In the genomic region with DNA sequence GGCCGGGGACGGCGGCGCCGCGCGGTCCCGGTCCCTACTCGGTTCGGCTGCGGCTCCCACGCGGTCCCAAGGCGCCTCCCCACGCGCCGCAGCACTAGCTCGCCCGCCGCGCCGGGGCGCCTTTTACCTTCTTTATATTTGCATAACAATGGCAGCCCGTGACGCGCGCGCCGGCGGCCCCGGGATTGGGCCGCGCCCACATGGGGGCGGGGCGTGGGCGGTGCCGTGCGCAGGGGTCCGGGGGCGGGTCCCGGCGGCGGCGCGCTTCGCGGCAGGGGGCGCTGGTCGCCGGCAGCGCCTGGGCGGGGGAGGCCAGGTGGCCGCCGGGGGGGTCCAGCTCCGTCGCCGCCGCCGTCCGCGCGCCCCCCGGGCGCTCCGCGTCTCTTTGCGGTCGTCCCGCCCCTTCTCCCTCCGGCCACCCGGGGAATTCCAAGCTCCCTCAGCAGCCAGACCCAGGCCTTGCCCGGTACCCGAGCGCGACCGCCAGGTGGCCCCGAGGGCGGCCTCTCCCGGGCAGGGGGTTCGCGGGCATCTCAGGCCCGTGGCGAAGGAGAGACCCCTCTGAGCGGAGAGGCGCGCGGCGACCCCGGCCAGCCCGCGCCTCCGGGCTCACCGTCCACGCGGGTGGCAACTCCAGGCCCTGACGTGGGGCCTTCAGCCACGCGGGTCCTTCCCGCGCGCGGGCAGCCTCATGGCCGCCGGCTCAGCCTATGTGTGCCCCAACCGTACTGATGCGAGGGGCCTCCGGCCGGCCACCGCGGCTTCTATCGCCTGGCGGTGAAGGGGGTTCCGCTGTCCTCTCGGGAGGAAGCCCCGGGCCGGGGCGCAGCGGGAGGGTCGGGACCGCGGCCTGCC, we compare ENCODE assay signal across 1 cellular context.
A peak's percentile ranks its signal among the peaks of the same experiment; 100 is the strongest.
TF ChIP-seq lines count a peak whose summit lies in the region.

A gene with protein sequence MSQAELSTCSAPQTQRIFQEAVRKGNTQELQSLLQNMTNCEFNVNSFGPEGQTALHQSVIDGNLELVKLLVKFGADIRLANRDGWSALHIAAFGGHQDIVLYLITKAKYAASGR (minus strand): TSS at position 96 of the 855 bp plus-strand sequence. CDS start 343 bp downstream, outside the sequence.

TF ChIP-seq in K562, 482 proteins besides CTCF, POLR2A, EP300 and RAD21 (continued from another document and continues in another):
- TF ChIP-seq FOXM1 (IDR thresholded peaks at IDR 0.05; ENCODE audit: low read depth) = no peak
- peak; percentile 81 for TF ChIP-seq FOXM1 (CRISPR knock-in tag; IDR thresholded peaks at IDR 0.05; ENCODE audit: low read depth)
- TF ChIP-seq NFRKB (IDR thresholded peaks at IDR 0.05; ENCODE audit: low read depth) = peak; percentile 48; the same call in 1 of the 2 replicates
- no peak for TF ChIP-seq NR2F6 (CRISPR knock-in tag; IDR thresholded peaks at IDR 0.05)
- TF ChIP-seq, protein P1, sequence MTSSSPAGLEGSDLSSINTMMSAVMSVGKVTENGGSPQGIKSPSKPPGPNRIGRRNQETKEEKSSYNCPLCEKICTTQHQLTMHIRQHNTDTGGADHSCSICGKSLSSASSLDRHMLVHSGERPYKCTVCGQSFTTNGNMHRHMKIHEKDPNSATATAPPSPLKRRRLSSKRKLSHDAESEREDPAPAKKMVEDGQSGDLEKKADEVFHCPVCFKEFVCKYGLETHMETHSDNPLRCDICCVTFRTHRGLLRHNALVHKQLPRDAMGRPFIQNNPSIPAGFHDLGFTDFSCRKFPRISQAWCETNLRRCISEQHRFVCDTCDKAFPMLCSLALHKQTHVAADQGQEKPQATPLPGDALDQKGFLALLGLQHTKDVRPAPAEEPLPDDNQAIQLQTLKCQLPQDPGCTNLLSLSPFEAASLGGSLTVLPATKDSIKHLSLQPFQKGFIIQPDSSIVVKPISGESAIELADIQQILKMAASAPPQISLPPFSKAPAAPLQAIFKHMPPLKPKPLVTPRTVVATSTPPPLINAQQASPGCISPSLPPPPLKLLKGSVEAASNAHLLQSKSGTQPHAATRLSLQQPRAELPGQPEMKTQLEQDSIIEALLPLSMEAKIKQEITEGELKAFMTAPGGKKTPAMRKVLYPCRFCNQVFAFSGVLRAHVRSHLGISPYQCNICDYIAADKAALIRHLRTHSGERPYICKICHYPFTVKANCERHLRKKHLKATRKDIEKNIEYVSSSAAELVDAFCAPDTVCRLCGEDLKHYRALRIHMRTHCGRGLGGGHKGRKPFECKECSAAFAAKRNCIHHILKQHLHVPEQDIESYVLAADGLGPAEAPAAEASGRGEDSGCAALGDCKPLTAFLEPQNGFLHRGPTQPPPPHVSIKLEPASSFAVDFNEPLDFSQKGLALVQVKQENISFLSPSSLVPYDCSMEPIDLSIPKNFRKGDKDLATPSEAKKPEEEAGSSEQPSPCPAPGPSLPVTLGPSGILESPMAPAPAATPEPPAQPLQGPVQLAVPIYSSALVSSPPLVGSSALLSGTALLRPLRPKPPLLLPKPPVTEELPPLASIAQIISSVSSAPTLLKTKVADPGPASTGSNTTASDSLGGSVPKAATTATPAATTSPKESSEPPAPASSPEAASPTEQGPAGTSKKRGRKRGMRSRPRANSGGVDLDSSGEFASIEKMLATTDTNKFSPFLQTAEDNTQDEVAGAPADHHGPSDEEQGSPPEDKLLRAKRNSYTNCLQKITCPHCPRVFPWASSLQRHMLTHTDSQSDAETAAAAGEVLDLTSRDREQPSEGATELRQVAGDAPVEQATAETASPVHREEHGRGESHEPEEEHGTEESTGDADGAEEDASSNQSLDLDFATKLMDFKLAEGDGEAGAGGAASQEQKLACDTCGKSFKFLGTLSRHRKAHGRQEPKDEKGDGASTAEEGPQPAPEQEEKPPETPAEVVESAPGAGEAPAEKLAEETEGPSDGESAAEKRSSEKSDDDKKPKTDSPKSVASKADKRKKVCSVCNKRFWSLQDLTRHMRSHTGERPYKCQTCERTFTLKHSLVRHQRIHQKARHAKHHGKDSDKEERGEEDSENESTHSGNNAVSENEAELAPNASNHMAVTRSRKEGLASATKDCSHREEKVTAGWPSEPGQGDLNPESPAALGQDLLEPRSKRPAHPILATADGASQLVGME (CRISPR knock-in tag; IDR thresholded peaks at IDR 0.05) = peak; percentile 46; the same call in 1 of the 2 replicates
- TF ChIP-seq L3MBTL2 (IDR thresholded peaks at IDR 0.05) = peak; percentile 89
- TF ChIP-seq BRD4 (IDR thresholded peaks at IDR 0.05) = no peak
- TF ChIP-seq ZNF79 (CRISPR knock-in tag; IDR thresholded peaks at IDR 0.05; ENCODE audit: low read depth) = no peak
- TF ChIP-seq ZSCAN32 (CRISPR knock-in tag; IDR thresholded peaks at IDR 0.05) = no peak
- no peak for TF ChIP-seq TSC22D4 (tag; IDR thresholded peaks at IDR 0.05)
- TF ChIP-seq MTA2 (IDR thresholded peaks at IDR 0.05; ENCODE audit: low read depth) = no peak
- TF ChIP-seq NBN (IDR thresholded peaks at IDR 0.05; ENCODE audit: low read depth) = no peak
- peak; percentile 29; the same call in 1 of the 2 replicates for TF ChIP-seq HCFC1 (IDR thresholded peaks at IDR 0.05; ENCODE audit: low read depth, low read length)
- peak; percentile 77; the same call in 1 of the 2 replicates for TF ChIP-seq GABPB1 (CRISPR knock-in tag; IDR thresholded peaks at IDR 0.05)
- TF ChIP-seq, protein P2, sequence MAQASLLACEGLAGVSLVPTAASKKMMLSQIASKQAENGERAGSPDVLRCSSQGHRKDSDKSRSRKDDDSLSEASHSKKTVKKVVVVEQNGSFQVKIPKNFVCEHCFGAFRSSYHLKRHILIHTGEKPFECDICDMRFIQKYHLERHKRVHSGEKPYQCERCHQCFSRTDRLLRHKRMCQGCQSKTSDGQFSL (CRISPR knock-in tag; IDR thresholded peaks at IDR 0.05) = peak; percentile 69
- TF ChIP-seq, protein P2 (tag; IDR thresholded peaks at IDR 0.05) = no peak
- TF ChIP-seq, protein P3, sequence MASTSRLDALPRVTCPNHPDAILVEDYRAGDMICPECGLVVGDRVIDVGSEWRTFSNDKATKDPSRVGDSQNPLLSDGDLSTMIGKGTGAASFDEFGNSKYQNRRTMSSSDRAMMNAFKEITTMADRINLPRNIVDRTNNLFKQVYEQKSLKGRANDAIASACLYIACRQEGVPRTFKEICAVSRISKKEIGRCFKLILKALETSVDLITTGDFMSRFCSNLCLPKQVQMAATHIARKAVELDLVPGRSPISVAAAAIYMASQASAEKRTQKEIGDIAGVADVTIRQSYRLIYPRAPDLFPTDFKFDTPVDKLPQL (IDR thresholded peaks at IDR 0.05; ENCODE audit: extremely low read depth, insufficient read length) = no peak
- no peak for TF ChIP-seq ZNF311 (CRISPR knock-in tag; IDR thresholded peaks at IDR 0.05)
- TF ChIP-seq HOXB6 (CRISPR knock-in tag; IDR thresholded peaks at IDR 0.05; ENCODE audit: borderline replicate concordance) = no peak
- TF ChIP-seq ARID2 (IDR thresholded peaks at IDR 0.05) = no peak
- TF ChIP-seq, protein P4, sequence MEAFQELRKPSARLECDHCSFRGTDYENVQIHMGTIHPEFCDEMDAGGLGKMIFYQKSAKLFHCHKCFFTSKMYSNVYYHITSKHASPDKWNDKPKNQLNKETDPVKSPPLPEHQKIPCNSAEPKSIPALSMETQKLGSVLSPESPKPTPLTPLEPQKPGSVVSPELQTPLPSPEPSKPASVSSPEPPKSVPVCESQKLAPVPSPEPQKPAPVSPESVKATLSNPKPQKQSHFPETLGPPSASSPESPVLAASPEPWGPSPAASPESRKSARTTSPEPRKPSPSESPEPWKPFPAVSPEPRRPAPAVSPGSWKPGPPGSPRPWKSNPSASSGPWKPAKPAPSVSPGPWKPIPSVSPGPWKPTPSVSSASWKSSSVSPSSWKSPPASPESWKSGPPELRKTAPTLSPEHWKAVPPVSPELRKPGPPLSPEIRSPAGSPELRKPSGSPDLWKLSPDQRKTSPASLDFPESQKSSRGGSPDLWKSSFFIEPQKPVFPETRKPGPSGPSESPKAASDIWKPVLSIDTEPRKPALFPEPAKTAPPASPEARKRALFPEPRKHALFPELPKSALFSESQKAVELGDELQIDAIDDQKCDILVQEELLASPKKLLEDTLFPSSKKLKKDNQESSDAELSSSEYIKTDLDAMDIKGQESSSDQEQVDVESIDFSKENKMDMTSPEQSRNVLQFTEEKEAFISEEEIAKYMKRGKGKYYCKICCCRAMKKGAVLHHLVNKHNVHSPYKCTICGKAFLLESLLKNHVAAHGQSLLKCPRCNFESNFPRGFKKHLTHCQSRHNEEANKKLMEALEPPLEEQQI (IDR thresholded peaks at IDR 0.05) = no peak
- TF ChIP-seq, protein P5, sequence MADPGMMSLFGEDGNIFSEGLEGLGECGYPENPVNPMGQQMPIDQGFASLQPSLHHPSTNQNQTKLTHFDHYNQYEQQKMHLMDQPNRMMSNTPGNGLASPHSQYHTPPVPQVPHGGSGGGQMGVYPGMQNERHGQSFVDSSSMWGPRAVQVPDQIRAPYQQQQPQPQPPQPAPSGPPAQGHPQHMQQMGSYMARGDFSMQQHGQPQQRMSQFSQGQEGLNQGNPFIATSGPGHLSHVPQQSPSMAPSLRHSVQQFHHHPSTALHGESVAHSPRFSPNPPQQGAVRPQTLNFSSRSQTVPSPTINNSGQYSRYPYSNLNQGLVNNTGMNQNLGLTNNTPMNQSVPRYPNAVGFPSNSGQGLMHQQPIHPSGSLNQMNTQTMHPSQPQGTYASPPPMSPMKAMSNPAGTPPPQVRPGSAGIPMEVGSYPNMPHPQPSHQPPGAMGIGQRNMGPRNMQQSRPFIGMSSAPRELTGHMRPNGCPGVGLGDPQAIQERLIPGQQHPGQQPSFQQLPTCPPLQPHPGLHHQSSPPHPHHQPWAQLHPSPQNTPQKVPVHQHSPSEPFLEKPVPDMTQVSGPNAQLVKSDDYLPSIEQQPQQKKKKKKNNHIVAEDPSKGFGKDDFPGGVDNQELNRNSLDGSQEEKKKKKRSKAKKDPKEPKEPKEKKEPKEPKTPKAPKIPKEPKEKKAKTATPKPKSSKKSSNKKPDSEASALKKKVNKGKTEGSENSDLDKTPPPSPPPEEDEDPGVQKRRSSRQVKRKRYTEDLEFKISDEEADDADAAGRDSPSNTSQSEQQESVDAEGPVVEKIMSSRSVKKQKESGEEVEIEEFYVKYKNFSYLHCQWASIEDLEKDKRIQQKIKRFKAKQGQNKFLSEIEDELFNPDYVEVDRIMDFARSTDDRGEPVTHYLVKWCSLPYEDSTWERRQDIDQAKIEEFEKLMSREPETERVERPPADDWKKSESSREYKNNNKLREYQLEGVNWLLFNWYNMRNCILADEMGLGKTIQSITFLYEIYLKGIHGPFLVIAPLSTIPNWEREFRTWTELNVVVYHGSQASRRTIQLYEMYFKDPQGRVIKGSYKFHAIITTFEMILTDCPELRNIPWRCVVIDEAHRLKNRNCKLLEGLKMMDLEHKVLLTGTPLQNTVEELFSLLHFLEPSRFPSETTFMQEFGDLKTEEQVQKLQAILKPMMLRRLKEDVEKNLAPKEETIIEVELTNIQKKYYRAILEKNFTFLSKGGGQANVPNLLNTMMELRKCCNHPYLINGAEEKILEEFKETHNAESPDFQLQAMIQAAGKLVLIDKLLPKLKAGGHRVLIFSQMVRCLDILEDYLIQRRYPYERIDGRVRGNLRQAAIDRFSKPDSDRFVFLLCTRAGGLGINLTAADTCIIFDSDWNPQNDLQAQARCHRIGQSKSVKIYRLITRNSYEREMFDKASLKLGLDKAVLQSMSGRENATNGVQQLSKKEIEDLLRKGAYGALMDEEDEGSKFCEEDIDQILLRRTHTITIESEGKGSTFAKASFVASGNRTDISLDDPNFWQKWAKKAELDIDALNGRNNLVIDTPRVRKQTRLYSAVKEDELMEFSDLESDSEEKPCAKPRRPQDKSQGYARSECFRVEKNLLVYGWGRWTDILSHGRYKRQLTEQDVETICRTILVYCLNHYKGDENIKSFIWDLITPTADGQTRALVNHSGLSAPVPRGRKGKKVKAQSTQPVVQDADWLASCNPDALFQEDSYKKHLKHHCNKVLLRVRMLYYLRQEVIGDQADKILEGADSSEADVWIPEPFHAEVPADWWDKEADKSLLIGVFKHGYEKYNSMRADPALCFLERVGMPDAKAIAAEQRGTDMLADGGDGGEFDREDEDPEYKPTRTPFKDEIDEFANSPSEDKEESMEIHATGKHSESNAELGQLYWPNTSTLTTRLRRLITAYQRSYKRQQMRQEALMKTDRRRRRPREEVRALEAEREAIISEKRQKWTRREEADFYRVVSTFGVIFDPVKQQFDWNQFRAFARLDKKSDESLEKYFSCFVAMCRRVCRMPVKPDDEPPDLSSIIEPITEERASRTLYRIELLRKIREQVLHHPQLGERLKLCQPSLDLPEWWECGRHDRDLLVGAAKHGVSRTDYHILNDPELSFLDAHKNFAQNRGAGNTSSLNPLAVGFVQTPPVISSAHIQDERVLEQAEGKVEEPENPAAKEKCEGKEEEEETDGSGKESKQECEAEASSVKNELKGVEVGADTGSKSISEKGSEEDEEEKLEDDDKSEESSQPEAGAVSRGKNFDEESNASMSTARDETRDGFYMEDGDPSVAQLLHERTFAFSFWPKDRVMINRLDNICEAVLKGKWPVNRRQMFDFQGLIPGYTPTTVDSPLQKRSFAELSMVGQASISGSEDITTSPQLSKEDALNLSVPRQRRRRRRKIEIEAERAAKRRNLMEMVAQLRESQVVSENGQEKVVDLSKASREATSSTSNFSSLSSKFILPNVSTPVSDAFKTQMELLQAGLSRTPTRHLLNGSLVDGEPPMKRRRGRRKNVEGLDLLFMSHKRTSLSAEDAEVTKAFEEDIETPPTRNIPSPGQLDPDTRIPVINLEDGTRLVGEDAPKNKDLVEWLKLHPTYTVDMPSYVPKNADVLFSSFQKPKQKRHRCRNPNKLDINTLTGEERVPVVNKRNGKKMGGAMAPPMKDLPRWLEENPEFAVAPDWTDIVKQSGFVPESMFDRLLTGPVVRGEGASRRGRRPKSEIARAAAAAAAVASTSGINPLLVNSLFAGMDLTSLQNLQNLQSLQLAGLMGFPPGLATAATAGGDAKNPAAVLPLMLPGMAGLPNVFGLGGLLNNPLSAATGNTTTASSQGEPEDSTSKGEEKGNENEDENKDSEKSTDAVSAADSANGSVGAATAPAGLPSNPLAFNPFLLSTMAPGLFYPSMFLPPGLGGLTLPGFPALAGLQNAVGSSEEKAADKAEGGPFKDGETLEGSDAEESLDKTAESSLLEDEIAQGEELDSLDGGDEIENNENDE (IDR thresholded peaks at IDR 0.05; ENCODE audit: low read depth, low read length) = no peak
- no peak for TF ChIP-seq HDAC6 (IDR thresholded peaks at IDR 0.05; ENCODE audit: low read depth, low read length)
- TF ChIP-seq ZNF12 (CRISPR knock-in tag; IDR thresholded peaks at IDR 0.05) = peak; percentile 55; the same call in 1 of the 2 replicates
- TF ChIP-seq, protein P6, sequence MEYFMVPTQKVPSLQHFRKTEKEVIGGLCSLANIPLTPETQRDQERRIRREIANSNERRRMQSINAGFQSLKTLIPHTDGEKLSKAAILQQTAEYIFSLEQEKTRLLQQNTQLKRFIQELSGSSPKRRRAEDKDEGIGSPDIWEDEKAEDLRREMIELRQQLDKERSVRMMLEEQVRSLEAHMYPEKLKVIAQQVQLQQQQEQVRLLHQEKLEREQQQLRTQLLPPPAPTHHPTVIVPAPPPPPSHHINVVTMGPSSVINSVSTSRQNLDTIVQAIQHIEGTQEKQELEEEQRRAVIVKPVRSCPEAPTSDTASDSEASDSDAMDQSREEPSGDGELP (CRISPR knock-in tag; IDR thresholded peaks at IDR 0.05; ENCODE audit: borderline replicate concordance) = peak; percentile 43; the same call in 1 of the 2 replicates
- TF ChIP-seq ZNF224 (CRISPR knock-in tag; IDR thresholded peaks at IDR 0.05) = 0 out of 2 replicates have a peak, but pooled peaks have one; percentile 46
- TF ChIP-seq EWSR1 (IDR thresholded peaks at IDR 0.05; ENCODE audit: borderline replicate concordance, low read depth, partially characterized antibody) = no peak
- no peak for TF ChIP-seq BCL6 (CRISPR knock-in tag; IDR thresholded peaks at IDR 0.05)
- TF ChIP-seq SMAD3 (CRISPR knock-in tag; conservative IDR thresholded peaks at IDR 0.05) = no peak
- TF ChIP-seq SRSF1 (IDR thresholded peaks at IDR 0.05; ENCODE audit: low read depth, low read length) = no peak
- no peak for TF ChIP-seq ZNF830 (CRISPR knock-in tag; IDR thresholded peaks at IDR 0.05)
- TF ChIP-seq HDAC8 (tag; IDR thresholded peaks at IDR 0.05) = peak; percentile 37; the same call in 1 of the 2 replicates
